30 cellular contexts compared by ENCODE assay signal in genomic region chr2:198917275-198917674, GRCh38.
"Had no signal": no experiment of that assay in that cellular context is flagged by ENCODE, and none has a peak within 500 bp of the region (broad histone marks: within the 10 kb centered on the region; RNA-seq: fewer than 3 reads in every experiment).

No MANE protein-coding gene starts in this region.

- DNase-seq: activated CD4-positive, alpha-beta memory T cell treated with anti-CD3 and anti-CD28 coated beads, Interleukin-2, amount 10 ng/mL, durations not matched to agents 7 days and 5 days; activated CD4-positive, alpha-beta T cell treated with anti-CD3 and anti-CD28 coated beads for 1 hour; activated CD4-positive, alpha-beta T cell treated with anti-CD3 and anti-CD28 coated beads for 36 hours; activated CD4-positive, alpha-beta T cell treated with anti-CD3 and anti-CD28 coated beads for 48 hours; activated CD4-positive, alpha-beta T cell treated with anti-CD3 and anti-CD28 coated beads, Interleukin-2, amount 10 ng/mL, durations not matched to agents 7 days and 5 days; activated CD4-positive, alpha-beta T cell treated with anti-CD3 and anti-CD28 coated beads, Interleukin-2, amount 50 U/mL, for 48 hours; activated CD4-positive, CD25-positive, alpha-beta regulatory T cell; activated CD8-positive, alpha-beta memory T cell treated with anti-CD3 and anti-CD28 coated beads for 24 hours; activated CD8-positive, alpha-beta memory T cell treated with anti-CD3 and anti-CD28 coated beads, Interleukin-2, amount 10 ng/mL, durations not matched to agents 7 days and 5 days; activated CD8-positive, alpha-beta memory T cell treated with anti-CD3 and anti-CD28 coated beads, Interleukin-2, amount 50 U/mL, for 48 hours; activated CD8-positive, alpha-beta T cell treated with anti-CD3 and anti-CD28 coated beads, Interleukin-2, amount 10 ng/mL, durations not matched to agents 7 days and 5 days; activated effector memory CD4-positive, alpha-beta T cell treated with Interleukin-2 at 50 U/mL for 16 hours; activated gamma-delta T cell; activated naive CD4-positive, alpha-beta T cell treated with anti-CD3 and anti-CD28 coated beads, Interleukin-2, amount 10 ng/mL, durations not matched to agents 7 days and 5 days; activated naive CD4-positive, alpha-beta T cell treated with Interleukin-2 at 50 U/mL for 16 hours; activated naive CD8-positive, alpha-beta T cell treated with anti-CD3 and anti-CD28 coated beads, Interleukin-2, amount 10 ng/mL, durations not matched to agents 7 days and 5 days; activated naive CD8-positive, alpha-beta T cell treated with anti-CD3 and anti-CD28 coated beads, Interleukin-2, amount 50 U/mL, for 24 hours; activated T-cell treated with anti-CD3 and anti-CD28 coated beads, Interleukin-2, amount 50 U/mL, for 24 hours; activated T-cell treated with anti-CD3 and anti-CD28 coated beads, Interleukin-2, amount 50 U/mL, for 48 hours; amygdala; anterior cingulate cortex; caudate nucleus; cerebellar nuclear complex; T-helper 1 cell; T-helper 2 cell; T-helper 9 cell had no signal

- H3K36me3 ChIP-seq: ascending aorta, cardiac muscle cell had no signal

- H3K27ac ChIP-seq: ascending aorta, cardiac muscle cell, VCaP had no signal

- H3K4me1 ChIP-seq: ascending aorta had no signal

- H3K9me3 ChIP-seq: ascending aorta had no signal

- H3K27me3 ChIP-seq: ascending aorta, cardiac muscle cell had no signal

- ATAC-seq: activated CD4-positive, alpha-beta T cell treated with anti-CD3 and anti-CD28 coated beads for 36 hours; activated CD4-positive, CD25-positive, alpha-beta regulatory T cell treated with anti-CD3 and anti-CD28 coated beads, Interleukin-2, amount 50 U/mL, for 24 hours; activated CD8-positive, alpha-beta memory T cell treated with anti-CD3 and anti-CD28 coated beads, Interleukin-2, amount 10 ng/mL, durations not matched to agents 7 days and 5 days; activated CD8-positive, alpha-beta T cell treated with anti-CD3 and anti-CD28 coated beads, Interleukin-2, amount 10 ng/mL, durations not matched to agents 7 days and 5 days; activated naive CD8-positive, alpha-beta T cell treated with anti-CD3 and anti-CD28 coated beads, Interleukin-2, amount 50 U/mL, for 24 hours had no signal

- H3K4me3 ChIP-seq: ascending aorta, cardiac muscle cell had no signal
